In the genomic region with DNA sequence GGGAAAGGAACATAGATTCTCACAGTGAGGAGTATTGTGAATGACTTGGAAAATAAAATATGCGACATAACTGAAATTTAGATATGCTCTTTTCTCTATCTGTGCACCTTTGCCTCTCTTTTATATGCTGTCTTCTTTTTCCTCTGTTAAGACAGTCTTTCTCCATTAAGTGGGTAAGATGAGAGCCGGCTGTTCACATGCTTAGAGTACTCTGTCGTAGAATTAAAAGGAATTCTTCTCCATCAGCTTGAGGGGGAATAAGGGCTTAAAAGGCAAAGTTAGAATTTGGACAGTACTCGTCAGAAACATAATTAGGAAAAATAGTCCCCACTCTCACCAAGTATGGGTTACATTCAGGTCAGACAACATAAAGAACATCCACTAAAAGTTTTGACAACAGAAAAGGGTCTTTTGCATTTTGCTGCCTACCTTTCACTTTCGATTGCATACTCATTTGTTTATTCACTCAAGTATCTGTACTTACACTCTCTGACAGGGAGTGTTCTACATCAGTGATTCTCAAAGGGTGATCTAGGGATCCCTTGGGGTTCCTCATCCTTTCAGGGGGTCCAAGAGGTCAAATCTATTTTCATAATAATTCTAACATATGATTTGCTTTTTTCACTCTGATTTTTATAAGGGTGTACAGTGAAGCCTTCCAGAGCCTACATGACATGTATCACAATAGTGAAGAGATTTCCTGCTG, we compare ENCODE assay signal across 8 cellular contexts. TPM values are rescaled to one million over a fixed set of nuclear protein-coding genes. Genes with fewer than 3 reads are reported as not detected.
DNase-seq lines count a peak whose midpoint lies in the region; ATAC-seq and TF ChIP-seq lines count a peak whose summit lies in the region.

No MANE protein-coding gene starts in this region.

- H3K36me3 ChIP-seq in stomach = no peaks in the 10 kb centered on the region

- peak overlapping the region; percentile 30 for H3K4me3 ChIP-seq in right cardiac atrium (ENCODE audit: low read length)
- peak overlapping the region in 3 of 4 donors; percentile 2 to 24 (median 5) for H3K4me3 ChIP-seq in stomach
- peak overlapping the region in 1 of 2 donors; percentile 10 for H3K4me3 ChIP-seq in foreskin fibroblast (ENCODE audit: low read depth in 1 of 2, low read length in 2 of 2)

- DNase-seq in right cardiac atrium = no peak
- no peak for DNase-seq in Right ventricle myocardium inferior (ENCODE audit: missing footprints)
- DNase-seq in activated T-helper 2 cell treated with anti-CD3 and anti-CD28 coated beads, Interferon-gamma antibody, Interleukin-2, Interleukin-4, amounts not matched to agents 10 μg/mL and 5 μg/mL and 100 μg/mL, durations not matched to agents 14 hours and 24 hours and 36 hours (ENCODE audit: low spot score) = no peak
- DNase-seq in stomach = no peak
- no peak for DNase-seq in NCI-H2029 treated with DMSO at 0.1 percent for 48 hours (lab: John Stamatoyannopoulos, UW)
- no peak for DNase-seq in foreskin fibroblast
- no peak for DNase-seq in anterior cingulate cortex (lab: John Stamatoyannopoulos, UW)

- peak overlapping the region; percentile 74 for H3K4me3 Mint-ChIP-seq in activated T-helper 2 cell treated with anti-CD3 and anti-CD28 coated beads, Interferon-gamma antibody, Interleukin-2, Interleukin-4, amounts not matched to agents 10 μg/mL and 5 μg/mL and 100 μg/mL, durations not matched to agents 14 hours and 24 hours and 36 hours (ENCODE audit: low read depth)

- peaks cover 13% of the 10 kb centered on the region for H3K9me3 Mint-ChIP-seq in activated T-helper 2 cell treated with anti-CD3 and anti-CD28 coated beads, Interferon-gamma antibody, Interleukin-2, Interleukin-4, amounts not matched to agents 10 μg/mL and 5 μg/mL and 100 μg/mL, durations not matched to agents 14 hours and 24 hours and 36 hours

- H3K27me3 ChIP-seq in right cardiac atrium (ENCODE audit: control insufficient read depth, insufficient read depth) = no peaks in the 10 kb centered on the region
- no peaks in the 10 kb centered on the region for H3K27me3 ChIP-seq in stomach

- peaks cover 54% of the 10 kb centered on the region for H3K36me3 Mint-ChIP-seq in activated T-helper 2 cell treated with anti-CD3 and anti-CD28 coated beads, Interferon-gamma antibody, Interleukin-2, Interleukin-4, amounts not matched to agents 10 μg/mL and 5 μg/mL and 100 μg/mL, durations not matched to agents 14 hours and 24 hours and 36 hours (ENCODE audit: low read depth)

- H3K27ac ChIP-seq in right cardiac atrium (ENCODE audit: low read length) = no peak overlapping the region
- peak overlapping the region in 2 of 5 donors; percentile 45 to 46 for H3K27ac ChIP-seq in stomach

- no peak for TF ChIP-seq CTCF in stomach (IDR thresholded peaks at IDR 0.05)
- no peak for TF ChIP-seq CTCF in foreskin fibroblast (IDR thresholded peaks at IDR 0.05; ENCODE audit: low read depth, low read length)

- H3K4me1 ChIP-seq in right cardiac atrium (ENCODE audit: control insufficient read depth, insufficient read depth, low read length) (no peaks in the 10 kb centered on the region), stomach (no peaks in the 10 kb centered on the region)

- intact Hi-C loops in right cardiac atrium (cut with DNase I) (no loop called here), Right ventricle myocardium inferior (cut with DNase I) (no loop called here), stomach (cut with DNase I; ENCODE audit: low total_unique reads) (no loop called here)
- intact Hi-C loops in activated T-helper 2 cell treated with anti-CD3 and anti-CD28 coated beads, Interferon-gamma antibody, Interleukin-2, Interleukin-4, amounts not matched to agents 10 μg/mL and 5 μg/mL and 100 μg/mL, durations not matched to agents 14 hours and 24 hours and 36 hours (cut with micrococcal nuclease) = loop anchor here (2.0 kb wide), 1 partner anchor 28 kb away; no protein-coding TSS in a partner anchor

- no peak for TF ChIP-seq EP300 in stomach (IDR thresholded peaks at IDR 0.05)

- H3K27ac Mint-ChIP-seq in activated T-helper 2 cell treated with anti-CD3 and anti-CD28 coated beads, Interferon-gamma antibody, Interleukin-2, Interleukin-4, amounts not matched to agents 10 μg/mL and 5 μg/mL and 100 μg/mL, durations not matched to agents 14 hours and 24 hours and 36 hours = peak overlapping the region; percentile 90

- H3K4me1 Mint-ChIP-seq in activated T-helper 2 cell treated with anti-CD3 and anti-CD28 coated beads, Interferon-gamma antibody, Interleukin-2, Interleukin-4, amounts not matched to agents 10 μg/mL and 5 μg/mL and 100 μg/mL, durations not matched to agents 14 hours and 24 hours and 36 hours (ENCODE audit: low read depth) = peaks cover 39% of the 10 kb centered on the region

- TF ChIP-seq POLR2A in stomach (IDR thresholded peaks at IDR 0.05) = no peak

- H3K27me3 Mint-ChIP-seq in activated T-helper 2 cell treated with anti-CD3 and anti-CD28 coated beads, Interferon-gamma antibody, Interleukin-2, Interleukin-4, amounts not matched to agents 10 μg/mL and 5 μg/mL and 100 μg/mL, durations not matched to agents 14 hours and 24 hours and 36 hours (ENCODE audit: low read depth) = no peaks in the 10 kb centered on the region

- no peak for ATAC-seq in right cardiac atrium
- no peak for ATAC-seq in Right ventricle myocardium inferior
- ATAC-seq in HG03039 (IDR thresholded peaks at IDR 0.05; ENCODE audit: unreplicated experiment) = peak; percentile 97

- H3K9me3 ChIP-seq in right cardiac atrium (ENCODE audit: control insufficient read depth, low read length) = no peaks in the 10 kb centered on the region
- H3K9me3 ChIP-seq in stomach = peaks cover 0 to 15% (median 9%) of the 10 kb centered on the region in 4 donors

- WGBS in right cardiac atrium = 53% methylated on average over 5 of the region's 5 CpGs
- 63 to 67% (median 64%) methylated on average over 5 of the region's 5 CpGs for WGBS in stomach, 5 donors

RNA-seq across cellular contexts. Expression of a gene that starts 48.0 kb away (rescaled TPM):
- total RNA-seq in right cardiac atrium (1 to 10 TPM; 4.5 to 8.4 (median 6.3) TPM), Right ventricle myocardium inferior (4.2 TPM), stomach (10 to 100 TPM in 2 of 5 donors, 1 to 10 TPM in 2, not detected in 1; 5.8 to 66.3 (median 25.9) TPM)
- polyA plus RNA-seq in right cardiac atrium (8.2 TPM), stomach (10 to 100 TPM in 1 of 3 donors, 1 to 10 TPM in 2; 1.8 to 11.9 (median 3.8) TPM)
- 54.1 and 58.3 TPM in 2 replicates for total RNA-seq in activated T-helper 2 cell treated with anti-CD3 and anti-CD28 coated beads, Interferon-gamma antibody, Interleukin-2, Interleukin-4, amounts not matched to agents 10 μg/mL and 5 μg/mL and 100 μg/mL, durations not matched to agents 14 hours and 24 hours and 36 hours
